In genomic region chr10:652226-652625, GRCh38 we compare ENCODE assay signal across 2 cellular contexts.
TF ChIP-seq lines count a peak whose summit lies in the region.

No MANE protein-coding gene starts in this region.

TF ChIP-seq in HepG2, 621 proteins besides CTCF, POLR2A, EP300 and RAD21:
- TF ChIP-seq RBFOX2 (IDR thresholded peaks at IDR 0.05; ENCODE audit: low read depth, low read length) (0 out of 2 replicates have a peak, but pooled peaks have one; percentile 40), AGO2 (optimal IDR thresholded peaks at IDR 0.05; ENCODE audit: low read depth, low read length) (peak; percentile 25), TRIM22 (IDR thresholded peaks at IDR 0.05) (no peak), MIXL1 (CRISPR knock-in tag; IDR thresholded peaks at IDR 0.05) (no peak), ZNF331 (CRISPR knock-in tag; IDR thresholded peaks at IDR 0.05) (no peak), ZNF687 (CRISPR knock-in tag; IDR thresholded peaks at IDR 0.05) (peak; percentile 16; the same call in 1 of the 2 replicates)

TF ChIP-seq in H1, 55 proteins besides CTCF, POLR2A, EP300 and RAD21:
- TF ChIP-seq HDAC6 (IDR thresholded peaks at IDR 0.05; ENCODE audit: low read depth, low read length) (no peak), BACH1 (IDR thresholded peaks at IDR 0.05; ENCODE audit: low read length) (no peak)
TF ChIP-seq in H1: peak in this region for 0.
